Comparison of ENCODE assay signal across 6 cellular contexts in the genomic region with DNA sequence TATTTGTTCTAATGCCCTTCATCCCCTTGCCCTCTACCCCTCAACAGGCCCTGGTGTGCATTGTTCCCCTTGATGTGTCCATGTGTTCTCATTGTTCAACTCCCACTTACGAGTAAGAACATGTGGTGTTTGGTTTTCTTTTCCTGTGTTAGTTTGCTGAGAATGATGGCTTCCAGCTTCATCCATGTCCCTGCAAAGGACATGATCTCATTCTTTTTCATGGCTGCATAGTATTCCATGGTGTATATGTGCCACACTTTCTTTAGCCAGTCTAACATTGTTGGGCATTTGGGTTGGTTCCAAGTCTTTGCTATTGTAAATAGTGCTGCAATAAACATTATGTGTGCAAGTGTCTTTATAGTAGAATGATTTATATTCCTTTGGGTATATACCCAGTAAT. TPM values are rescaled to one million over a fixed set of nuclear protein-coding genes. Genes with fewer than 3 reads are reported as not detected.
"Had no signal": no experiment of that assay in that cellular context is flagged by ENCODE, and none has a peak within 500 bp of the region (broad histone marks: within the 10 kb centered on the region; RNA-seq: fewer than 3 reads in every experiment).

No MANE protein-coding gene starts in this region.

RNA-seq across cellular contexts. Expression of a gene that starts 7.3 kb away (rescaled TPM):
- total RNA-seq: naive thymus-derived CD4-positive, alpha-beta T cell; naive thymus-derived CD8-positive, alpha-beta T cell; natural killer cell; natural killer cell treated with Interleukin-12 subunit alpha and Interleukin-12 subunit beta and Interleukin-15 and Interleukin-18, amount 100 ng/mL, for 72 hours; renal cortical epithelial cell had no signal
- polyA plus RNA-seq: naive thymus-derived CD4-positive, alpha-beta T cell; naive thymus-derived CD8-positive, alpha-beta T cell; neural cell had no signal
